ENCODE assay signal across 8 cellular contexts in the genomic region with DNA sequence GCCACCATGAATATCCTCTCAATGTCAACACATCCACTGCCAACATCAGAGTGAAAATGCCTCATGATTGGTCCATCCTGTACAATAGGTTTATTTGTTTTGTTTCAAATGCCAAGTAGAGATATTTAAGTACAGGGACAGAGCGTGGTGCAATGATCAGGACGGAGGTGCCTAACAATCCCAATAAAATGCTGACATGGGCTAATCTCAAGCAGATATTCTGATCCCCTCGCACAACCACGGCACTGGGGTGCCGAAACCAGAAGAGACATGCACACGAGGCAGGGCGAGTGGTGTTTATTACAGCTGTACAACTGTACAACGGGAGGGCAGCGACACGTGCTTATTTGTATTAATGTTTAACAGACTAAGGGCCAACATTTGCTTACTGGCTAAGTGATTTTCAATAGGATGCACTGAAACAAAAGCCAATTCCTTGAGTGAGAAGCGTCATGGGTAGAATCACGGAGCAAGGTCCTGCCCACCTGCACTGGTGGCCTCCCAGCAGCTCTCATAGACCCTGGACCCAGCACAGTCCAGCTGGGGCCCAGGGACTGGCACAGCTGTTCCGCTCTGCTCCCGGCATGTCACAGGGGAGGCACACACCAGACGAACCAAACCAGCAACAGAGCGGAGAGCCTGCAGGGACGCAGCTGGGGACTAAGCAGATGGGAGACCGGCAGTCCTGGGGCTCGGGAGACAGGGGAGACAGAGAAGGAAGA.
DNase-seq lines count a peak whose midpoint lies in the region; ATAC-seq and TF ChIP-seq lines count a peak whose summit lies in the region.
"Had no signal": no experiment of that assay in that cellular context is flagged by ENCODE, and none has a peak within 500 bp of the region (broad histone marks: within the 10 kb centered on the region; RNA-seq: fewer than 3 reads in every experiment).

No MANE protein-coding gene starts in this region.

- peaks cover 71% of the 10 kb centered on the region for H3K36me3 ChIP-seq in DND-41 (ENCODE audit: insufficient read depth, low read length)
- H3K36me3 ChIP-seq in OCI-LY3 (replicated peaks; ENCODE audit: low read depth, low read length), result no peaks in the 10 kb centered on the region
- H3K36me3 ChIP-seq in sigmoid colon, result no peaks in the 10 kb centered on the region
- H3K36me3 ChIP-seq in OCI-LY7 (ENCODE audit: insufficient read depth, low read length), result no peaks in the 10 kb centered on the region

- TF ChIP-seq POLR2A in sigmoid colon (IDR thresholded peaks at IDR 0.05), result no peak

- no peak for TF ChIP-seq CTCF in DND-41 (IDR thresholded peaks at IDR 0.05; ENCODE audit: borderline replicate concordance, extremely low read depth, low read length, poor library complexity, severe bottlenecking)
- TF ChIP-seq CTCF in OCI-LY3 (IDR thresholded peaks at IDR 0.05; ENCODE audit: low read depth, low read length), result no peak
- no peak for TF ChIP-seq CTCF in sigmoid colon (IDR thresholded peaks at IDR 0.05)
- TF ChIP-seq CTCF in OCI-LY7 (conservative IDR thresholded peaks at IDR 0.05; ENCODE audit: low read length), result no peak

- TF ChIP-seq EP300 in sigmoid colon (IDR thresholded peaks at IDR 0.05), result no peak

- H3K27ac ChIP-seq in DND-41 (ENCODE audit: low read length) (peak overlapping the region; percentile 74), OCI-LY3 (ENCODE audit: low read length) (no peak overlapping the region), sigmoid colon (peak overlapping the region in 3 of 4 donors; percentile 96 to 97 (median 96)), OCI-LY7 (ENCODE audit: low read depth, low read length, poor library complexity, severe bottlenecking) (no peak overlapping the region)

- no peak for ATAC-seq in DND-41 (ENCODE audit: insufficient read depth, low read depth)
- ATAC-seq in HG03159 (IDR thresholded peaks at IDR 0.05; ENCODE audit: unreplicated experiment), result no peak

- intact Hi-C loops in head of caudate nucleus (cut with DNase I) (no loop called here), sigmoid colon (cut with DNase I) (no loop called here), OCI-LY7 (cut with micrococcal nuclease; ENCODE audit: unreplicated experiment) (no loop called here)

- H3K27me3 ChIP-seq in DND-41 (ENCODE audit: insufficient read depth, low read length, poor library complexity) (no peaks in the 10 kb centered on the region), OCI-LY3 (ENCODE audit: low read depth, low read length) (peaks cover 59% of the 10 kb centered on the region), sigmoid colon (no peaks in the 10 kb centered on the region)

- WGBS in sigmoid colon, 2 donors, result 22 to 71% methylated on average over 19 of the region's 19 CpGs

- H3K79me2 ChIP-seq in DND-41 (ENCODE audit: insufficient read depth, low read length) (peaks cover 94% of the 10 kb centered on the region), OCI-LY3 (ENCODE audit: low read length) (no peaks in the 10 kb centered on the region), OCI-LY7 (ENCODE audit: insufficient read depth, low read depth, low read length) (no peaks in the 10 kb centered on the region)

- no peak for DNase-seq in DND-41
- peak in 36 of 42 donors; percentile 32 to 81 (median 63) for DNase-seq in head of caudate nucleus
- DNase-seq in sigmoid colon, result peak; percentile 64
- no peak for DNase-seq in middle frontal gyrus (ENCODE audit: extremely low spot score, low spot score)
- DNase-seq in OCI-LY7 (ENCODE audit: low spot score), result no peak
- DNase-seq: KG1 had no signal

- peaks cover 94% of the 10 kb centered on the region for H3K4me1 ChIP-seq in DND-41 (ENCODE audit: insufficient read depth, low read length)
- peaks cover 28% of the 10 kb centered on the region for H3K4me1 ChIP-seq in OCI-LY3 (ENCODE audit: low read length)
- peaks cover 0 to 97% (median 95%) of the 10 kb centered on the region in 4 donors for H3K4me1 ChIP-seq in sigmoid colon
- no peaks in the 10 kb centered on the region for H3K4me1 ChIP-seq in OCI-LY7 (ENCODE audit: insufficient read depth, low read length, poor library complexity, severe bottlenecking)

- H2AFZ ChIP-seq in DND-41 (ENCODE audit: low read depth, low read length) (no peak overlapping the region), OCI-LY3 (ENCODE audit: low read depth, low read length) (no peak overlapping the region), OCI-LY7 (ENCODE audit: low read length) (no peak overlapping the region)

- peak overlapping the region; percentile 87 for H3K9ac ChIP-seq in DND-41 (ENCODE audit: low read depth, low read length)
- no peak overlapping the region for H3K9ac ChIP-seq in OCI-LY3 (ENCODE audit: low read length)

- peaks cover 4% of the 10 kb centered on the region for H3K9me3 ChIP-seq in DND-41 (ENCODE audit: insufficient read depth, low read length, severe bottlenecking)
- no peaks in the 10 kb centered on the region for H3K9me3 ChIP-seq in OCI-LY3 (ENCODE audit: insufficient read depth, low read length)
- no peaks in the 10 kb centered on the region for H3K9me3 ChIP-seq in sigmoid colon
- H3K9me3 ChIP-seq in OCI-LY7 (ENCODE audit: low read length), result no peaks in the 10 kb centered on the region

- H4K20me1 ChIP-seq in DND-41 (ENCODE audit: insufficient read depth, low read length) (peaks cover 88% of the 10 kb centered on the region), OCI-LY3 (ENCODE audit: insufficient read depth, low read length) (peaks cover 97% of the 10 kb centered on the region), OCI-LY7 (ENCODE audit: insufficient read depth, low read length) (peaks cover 13% of the 10 kb centered on the region; the same call in 1 of the 2 replicates)

- H3K9me2 ChIP-seq in OCI-LY7 (ENCODE audit: insufficient read depth, low read length), result no peaks in the 10 kb centered on the region

- BruUV-seq in OCI-LY7 (replicated peaks; lab: Mats Ljungman, UMichigan), result no TSS peak

- H3K4me3 ChIP-seq in DND-41 (ENCODE audit: low read depth in 1 of 2, low read length in 2 of 2) (peak overlapping the region in 1 of 2 experiments; percentile 52; a peak in 2 of 4 replicates), OCI-LY3 (ENCODE audit: low read length) (no peak overlapping the region), sigmoid colon (no peak overlapping the region), OCI-LY7 (ENCODE audit: low read depth, low read length, poor library complexity, severe bottlenecking) (no peak overlapping the region)

- CTCF ChIA-PET in OCI-LY7 (lab: Charles Lee; ENCODE audit: unreplicated experiment), result no interaction called here

- H3K4me2 ChIP-seq in DND-41 (ENCODE audit: insufficient read depth, low read length), result peak overlapping the region; percentile 88
- H3K4me2 ChIP-seq in OCI-LY3 (ENCODE audit: low read length), result 0 out of 2 replicates have a peak overlapping the region, but pooled peaks have one; percentile 9
- H3K4me2 ChIP-seq in OCI-LY7 (ENCODE audit: low read length), result no peak overlapping the region

- POLR2A ChIA-PET in OCI-LY7 (lab: Charles Lee), result interaction anchor here (0.7 kb wide), 1 partner anchor 21 kb away, joined by 3 read pairs; no protein-coding TSS in a partner anchor

Comparison
In these comparisons a context has a peak if more than half of its experiments do, and no peak if none do; other contexts are left out.
1. DNase-seq: peak in head of caudate nucleus (36 of 42) and sigmoid colon (single experiment); none in DND-41 (single experiment), middle frontal gyrus (single experiment) and OCI-LY7 (single experiment).
2. H3K27ac ChIP-seq: peak in DND-41 (single experiment) and sigmoid colon (3 of 4); none in OCI-LY3 (single experiment) and OCI-LY7 (single experiment).